In genomic region chr15:78675617-78676360, GRCh38 we compare ENCODE assay signal across 16 cellular contexts. TPM values are rescaled to one million over a fixed set of nuclear protein-coding genes. Genes with fewer than 3 reads are reported as not detected.
DNase-seq lines count a peak whose midpoint lies in the region; ATAC-seq, FAIRE-seq and TF ChIP-seq lines count a peak whose summit lies in the region.
"Had no signal": no experiment of that assay in that cellular context is flagged by ENCODE, and none has a peak within 500 bp of the region (broad histone marks: within the 10 kb centered on the region; RNA-seq: fewer than 3 reads in every experiment).

No MANE protein-coding gene starts in this region.

- ATAC-seq in activated naive CD8-positive, alpha-beta T cell treated with anti-CD3 and anti-CD28 coated beads, Interleukin-2, amount 10 ng/mL, durations not matched to agents 7 days and 5 days (ENCODE audit: low read depth): no peak
- no peak for ATAC-seq in activated naive CD8-positive, alpha-beta T cell treated with anti-CD3 and anti-CD28 coated beads, Interleukin-2, amount 50 U/mL, for 24 hours
- no peak for ATAC-seq in sciatic nerve

- TF ChIP-seq POLR2A in H1 (IDR thresholded peaks at IDR 0.05; ENCODE audit: control extremely low read depth in 1 of 2, low read depth in 2 of 2, low read length in 2 of 2): no peak

- peaks cover 7 to 20% (median 16%) of the 10 kb centered on the region in 4 experiments for H3K4me1 ChIP-seq in H1 (replicated peaks in 1 of 4; ENCODE audit: control insufficient read depth in 3 of 4, insufficient read depth in 4 of 4, low read length in 3 of 4)

- no peak for TF ChIP-seq CTCF in H1 (IDR thresholded peaks at IDR 0.05; ENCODE audit: control extremely low read depth in 1 of 3, insufficient read depth in 1 of 3, low read depth in 1 of 3, low read length in 3 of 3)

- H3K79me1 ChIP-seq in H1 (ENCODE audit: low read depth, low read length): no peaks in the 10 kb centered on the region

- no peak overlapping the region for H3K27ac ChIP-seq in H1 (ENCODE audit: low read depth, low read length)
- H3K27ac ChIP-seq: HL-60 had no signal

- peak overlapping the region; percentile 90; the same call in 1 of the 2 replicates for H3K18ac ChIP-seq in H1 (ENCODE audit: extremely low read depth, low read length)

- no peak overlapping the region for H3K14ac ChIP-seq in H1 (ENCODE audit: insufficient read length)

- no peak overlapping the region for H3K4me3 Mint-ChIP-seq in activated naive CD8-positive, alpha-beta T cell treated with anti-CD3 and anti-CD28 coated beads, Interleukin-2, amount 10 ng/mL, durations not matched to agents 7 days and 5 days
- H3K4me3 Mint-ChIP-seq in activated naive CD8-positive, alpha-beta T cell treated with anti-CD3 and anti-CD28 coated beads, Interleukin-2, amount 50 U/mL, for 24 hours: no peak overlapping the region
- no peak overlapping the region for H3K4me3 Mint-ChIP-seq in activated T-cell treated with anti-CD3 and anti-CD28 coated beads, Interleukin-2, amount 50 U/mL, for 24 hours
- H3K4me3 Mint-ChIP-seq: CD4-positive, alpha-beta T cell; HFFc6 had no signal

- no peaks in the 10 kb centered on the region for H3K9me3 Mint-ChIP-seq in activated naive CD8-positive, alpha-beta T cell treated with anti-CD3 and anti-CD28 coated beads, Interleukin-2, amount 10 ng/mL, durations not matched to agents 7 days and 5 days
- no peaks in the 10 kb centered on the region for H3K9me3 Mint-ChIP-seq in activated naive CD8-positive, alpha-beta T cell treated with anti-CD3 and anti-CD28 coated beads, Interleukin-2, amount 50 U/mL, for 24 hours
- no peaks in the 10 kb centered on the region for H3K9me3 Mint-ChIP-seq in activated T-cell treated with anti-CD3 and anti-CD28 coated beads, Interleukin-2, amount 50 U/mL, for 24 hours
- H3K9me3 Mint-ChIP-seq: CD4-positive, alpha-beta T cell; HFFc6 had no signal

- H2AFZ ChIP-seq in H1 (ENCODE audit: low read length): no peak overlapping the region

- WGBS in H1 (ENCODE audit: extremely low coverage in 1 of 2, insufficient coverage in 1 of 2, insufficient read length in 1 of 2, insufficient replicate concordance in 2 of 2, low coverage in 1 of 2, low lambda C conversion rate in 2 of 2, missing lambda C conversion rate in 1 of 2), 2 experiments: 90% methylated on average over 11 of the region's 11 CpGs; no CpG with 5 or more reads in 1 of the 2 experiments

- H3K4me1 Mint-ChIP-seq in activated naive CD8-positive, alpha-beta T cell treated with anti-CD3 and anti-CD28 coated beads, Interleukin-2, amount 10 ng/mL, durations not matched to agents 7 days and 5 days: peaks cover 2% of the 10 kb centered on the region
- no peaks in the 10 kb centered on the region for H3K4me1 Mint-ChIP-seq in activated naive CD8-positive, alpha-beta T cell treated with anti-CD3 and anti-CD28 coated beads, Interleukin-2, amount 50 U/mL, for 24 hours
- no peaks in the 10 kb centered on the region for H3K4me1 Mint-ChIP-seq in activated T-cell treated with anti-CD3 and anti-CD28 coated beads, Interleukin-2, amount 50 U/mL, for 24 hours (ENCODE audit: low read depth)

- FAIRE-seq in H1 (lab: Jason Lieb, UNC) (no peak), HTR-8/SVneo (lab: Jason Lieb, UNC) (no peak)

- CTCF ChIA-PET in H1 (lab: Charles Lee; ENCODE audit: partially characterized antibody): interaction anchor here (0.5 to 2.5 kb wide), 6 partner anchors 9 to 76 kb away, joined by 3 to 9 read pairs (median 4); no protein-coding TSS in a partner anchor

- no peaks in the 10 kb centered on the region for H3K23me2 ChIP-seq in H1 (ENCODE audit: low read depth, low read length)

- TF ChIP-seq RAD21 in H1 (IDR thresholded peaks at IDR 0.05 in 1 of 2, conservative IDR thresholded peaks at IDR 0.05 in 1 of 2; ENCODE audit: low read depth in 2 of 2, low read length in 2 of 2): no peak

- no peak overlapping the region; a peak in 1 of 7 replicates for H3K9ac ChIP-seq in H1 (replicated peaks in 1 of 4; ENCODE audit: extremely low read depth in 1 of 4, low read depth in 3 of 4, low read length in 3 of 4)

- H3K79me2 ChIP-seq in H1 (ENCODE audit: control insufficient read depth in 1 of 2, insufficient read depth in 2 of 2, low read length in 2 of 2): no peaks in the 10 kb centered on the region

- peak overlapping the region; percentile 60 for H3K4ac ChIP-seq in H1 (replicated peaks; ENCODE audit: insufficient read length, low read depth, low read length)

- peak overlapping the region; percentile 11 for H3K27ac Mint-ChIP-seq in activated naive CD8-positive, alpha-beta T cell treated with anti-CD3 and anti-CD28 coated beads, Interleukin-2, amount 10 ng/mL, durations not matched to agents 7 days and 5 days
- H3K27ac Mint-ChIP-seq in activated naive CD8-positive, alpha-beta T cell treated with anti-CD3 and anti-CD28 coated beads, Interleukin-2, amount 50 U/mL, for 24 hours: no peak overlapping the region
- no peak overlapping the region for H3K27ac Mint-ChIP-seq in activated T-cell treated with anti-CD3 and anti-CD28 coated beads, Interleukin-2, amount 50 U/mL, for 24 hours
- H3K27ac Mint-ChIP-seq: CD4-positive, alpha-beta T cell; HFFc6 had no signal

- H4K20me1 ChIP-seq in H1 (replicated peaks in 1 of 2; ENCODE audit: control insufficient read depth in 1 of 2, insufficient read depth in 2 of 2, low read length in 2 of 2): no peaks in the 10 kb centered on the region

- H2BK12ac ChIP-seq in H1 (ENCODE audit: low read depth, low read length): peak overlapping the region; percentile 61; the same call in 1 of the 2 replicates

- no peaks in the 10 kb centered on the region for H3K36me3 Mint-ChIP-seq in activated naive CD8-positive, alpha-beta T cell treated with anti-CD3 and anti-CD28 coated beads, Interleukin-2, amount 10 ng/mL, durations not matched to agents 7 days and 5 days
- H3K36me3 Mint-ChIP-seq in activated naive CD8-positive, alpha-beta T cell treated with anti-CD3 and anti-CD28 coated beads, Interleukin-2, amount 50 U/mL, for 24 hours (ENCODE audit: low read depth): no peaks in the 10 kb centered on the region
- no peaks in the 10 kb centered on the region for H3K36me3 Mint-ChIP-seq in activated T-cell treated with anti-CD3 and anti-CD28 coated beads, Interleukin-2, amount 50 U/mL, for 24 hours (ENCODE audit: low read depth)

- peak overlapping the region; percentile 96; the same call in 1 of the 2 replicates for H2BK20ac ChIP-seq in H1 (ENCODE audit: low read length)

- no peak overlapping the region for H3K23ac ChIP-seq in H1 (ENCODE audit: insufficient read length)

- H2AK5ac ChIP-seq in H1 (ENCODE audit: low read depth, low read length): peak overlapping the region; percentile 93; the same call in 1 of the 2 replicates

- peak overlapping the region in 1 of 2 experiments; percentile 19; a peak in 1 of 4 replicates for H3K4me2 ChIP-seq in H1 (ENCODE audit: insufficient read depth in 1 of 2, low read depth in 2 of 2, low read length in 2 of 2)

- H4K5ac ChIP-seq in H1 (ENCODE audit: insufficient read length, low read depth, low read length): peak overlapping the region; percentile 28

- no peaks in the 10 kb centered on the region for H3K9me3 ChIP-seq in H1 (ENCODE audit: insufficient read depth in 2 of 2, low read depth in 1 of 2, low read length in 1 of 2)

- POLR2A ChIA-PET in activated naive CD8-positive, alpha-beta T cell treated with anti-CD3 and anti-CD28 coated beads, Interleukin-2, amount 10 ng/mL, durations not matched to agents 7 days and 5 days (lab: Charles Lee): no interaction called here
- POLR2A ChIA-PET in H1 (lab: Charles Lee; ENCODE audit: partially characterized antibody): no interaction called here

- peak overlapping the region; percentile 94; the same call in 1 of the 2 replicates for H2BK15ac ChIP-seq in H1 (ENCODE audit: low read length)

- no peaks in the 10 kb centered on the region for H3K36me3 ChIP-seq in H1 (ENCODE audit: control insufficient read depth in 2 of 4, insufficient read depth in 4 of 4, low read length in 3 of 4)

- no peak overlapping the region for H3K56ac ChIP-seq in H1 (replicated peaks; ENCODE audit: insufficient read length, low read depth, low read length)

- H4K91ac ChIP-seq in H1 (replicated peaks; ENCODE audit: insufficient read length, low read length): peak overlapping the region; percentile 86

- peaks cover 0 to 6% (median 4%) of the 10 kb centered on the region in 4 experiments; a peak in 3 of 7 replicates for H3K27me3 ChIP-seq in H1 (replicated peaks in 1 of 4; ENCODE audit: control insufficient read depth in 3 of 4, extremely low read depth in 1 of 4, insufficient read depth in 3 of 4, low read length in 3 of 4)

- 0 out of 2 replicates have a peak overlapping the region, but pooled peaks have one; percentile 53 for H2BK5ac ChIP-seq in H1 (ENCODE audit: low read depth, low read length)

- TF ChIP-seq EP300 in H1 (IDR thresholded peaks at IDR 0.05; ENCODE audit: borderline replicate concordance in 1 of 2, low read depth in 2 of 2, low read length in 2 of 2): no peak

- no peak overlapping the region for H3K4me3 ChIP-seq in H1 (ENCODE audit: extremely low read depth in 1 of 4, insufficient read depth in 2 of 4, low read depth in 3 of 4, low read length in 4 of 4)

- no peaks in the 10 kb centered on the region for H3K27me3 Mint-ChIP-seq in activated naive CD8-positive, alpha-beta T cell treated with anti-CD3 and anti-CD28 coated beads, Interleukin-2, amount 10 ng/mL, durations not matched to agents 7 days and 5 days
- H3K27me3 Mint-ChIP-seq in activated naive CD8-positive, alpha-beta T cell treated with anti-CD3 and anti-CD28 coated beads, Interleukin-2, amount 50 U/mL, for 24 hours: no peaks in the 10 kb centered on the region
- H3K27me3 Mint-ChIP-seq in activated T-cell treated with anti-CD3 and anti-CD28 coated beads, Interleukin-2, amount 50 U/mL, for 24 hours: no peaks in the 10 kb centered on the region
- H3K27me3 Mint-ChIP-seq: CD4-positive, alpha-beta T cell had no signal

- DNase-seq in activated naive CD8-positive, alpha-beta T cell treated with anti-CD3 and anti-CD28 coated beads, Interleukin-2, amount 10 ng/mL, durations not matched to agents 7 days and 5 days: no peak
- no peak for DNase-seq in activated naive CD8-positive, alpha-beta T cell treated with anti-CD3 and anti-CD28 coated beads, Interleukin-2, amount 50 U/mL, for 24 hours
- DNase-seq in H1 (ENCODE audit: low read depth in 1 of 2, low spot score in 2 of 2) (no peak), sciatic nerve (ENCODE audit: low spot score) (peak; percentile 33), RPMI8226 (no peak), HTR-8/SVneo (ENCODE audit: insufficient read length, low spot score) (no peak)
- DNase-seq in activated T-cell treated with anti-CD3 and anti-CD28 coated beads, Interleukin-2, amount 50 U/mL, for 24 hours: no peak
- DNase-seq: 8988T; C1 segment of cervical spinal cord; Calu3; CD4-positive, alpha-beta T cell; DMS 273 treated with DMSO at 0.1 percent for 48 hours; HCEC 1CT; HFFc6 had no signal

- peak overlapping the region; percentile 92 for H2BK120ac ChIP-seq in H1 (replicated peaks; ENCODE audit: low read depth, low read length)

- H4K8ac ChIP-seq in H1 (ENCODE audit: extremely low read depth, insufficient read depth, low read length): no peak overlapping the region; the same call in 1 of the 2 replicates

- intact Hi-C loops in sciatic nerve (cut with DNase I): no loop called here

RNA-seq across cellular contexts. Expression of gene CHRNB4, which starts 34.8 kb away (rescaled TPM):
- not detected for total RNA-seq in activated naive CD8-positive, alpha-beta T cell treated with anti-CD3 and anti-CD28 coated beads, Interleukin-2, amount 10 ng/mL, durations not matched to agents 7 days and 5 days
- 2.4 and 2.6 TPM in 2 replicates for total RNA-seq in H1 (2021; fragmentation: NEBNext Ultra II Directional; extraction: Animal tissue kit (Norgen Biotek cat#: 25700))
- 4.1 and 4.5 TPM in 2 replicates for polyA plus RNA-seq in H1 (2011; rRNA removed)
- polyA plus RNA-seq in H1 (2011; cell fraction: cytosol; rRNA removed): 2.2 TPM
- polyA plus RNA-seq in H1 (2011; cell fraction: nucleus; rRNA removed): 2.7 TPM
- polyA plus RNA-seq in H1 (2012, experiment 1 of 2): 2.0 to 3.4 TPM (median 3.1 TPM) in 4 replicates
- polyA plus RNA-seq in H1 (2012, experiment 2 of 2): 3.1 TPM
- 3.2 TPM for polyA plus RNA-seq in H1 (2013, experiment 1 of 2)
- polyA plus RNA-seq in H1 (2013, experiment 2 of 2): 3.4 TPM
- 5.1 and 6.1 TPM in 2 replicates for polyA minus RNA-seq in H1 (2011; rRNA and poly(A)+ RNA removed)
- polyA minus RNA-seq in H1 (2011; cell fraction: cytosol; rRNA and poly(A)+ RNA removed): 2.1 TPM
- polyA minus RNA-seq in H1 (2011; cell fraction: nucleus; rRNA and poly(A)+ RNA removed): 1.5 TPM
- not detected for total RNA-seq in sciatic nerve
- total RNA-seq: Calu3; CD4-positive, alpha-beta T cell; H4; HFFc6 had no signal

RNA-seq across cellular contexts. Expression of gene CHRNA3, which starts 55.0 kb away (rescaled TPM):
- not detected for total RNA-seq in activated naive CD8-positive, alpha-beta T cell treated with anti-CD3 and anti-CD28 coated beads, Interleukin-2, amount 10 ng/mL, durations not matched to agents 7 days and 5 days
- 2.1 TPM in 2 replicates for total RNA-seq in H1 (2021; fragmentation: NEBNext Ultra II Directional; extraction: Animal tissue kit (Norgen Biotek cat#: 25700))
- polyA plus RNA-seq in H1 (2011; rRNA removed): 4.4 and 4.7 TPM in 2 replicates
- polyA plus RNA-seq in H1 (2011; cell fraction: cytosol; rRNA removed): 2.9 TPM
- polyA plus RNA-seq in H1 (2011; cell fraction: nucleus; rRNA removed): 7.5 TPM
- 3.1 to 4.5 TPM (median 4.0 TPM) in 4 replicates for polyA plus RNA-seq in H1 (2012, experiment 1 of 2)
- 1.4 TPM for polyA plus RNA-seq in H1 (2012, experiment 2 of 2)
- 4.5 TPM for polyA plus RNA-seq in H1 (2013, experiment 1 of 2)
- polyA plus RNA-seq in H1 (2013, experiment 2 of 2): 5.5 TPM
- polyA minus RNA-seq in H1 (2011; rRNA and poly(A)+ RNA removed): 5.1 and 6.5 TPM in 2 replicates
- polyA minus RNA-seq in H1 (2011; cell fraction: cytosol; rRNA and poly(A)+ RNA removed): 3.2 TPM
- polyA minus RNA-seq in H1 (2011; cell fraction: nucleus; rRNA and poly(A)+ RNA removed): 4.7 TPM
- total RNA-seq in sciatic nerve: not detected
- total RNA-seq: Calu3; CD4-positive, alpha-beta T cell; HFFc6 had no signal
